9 cellular contexts compared by ENCODE assay signal in the genomic region with DNA sequence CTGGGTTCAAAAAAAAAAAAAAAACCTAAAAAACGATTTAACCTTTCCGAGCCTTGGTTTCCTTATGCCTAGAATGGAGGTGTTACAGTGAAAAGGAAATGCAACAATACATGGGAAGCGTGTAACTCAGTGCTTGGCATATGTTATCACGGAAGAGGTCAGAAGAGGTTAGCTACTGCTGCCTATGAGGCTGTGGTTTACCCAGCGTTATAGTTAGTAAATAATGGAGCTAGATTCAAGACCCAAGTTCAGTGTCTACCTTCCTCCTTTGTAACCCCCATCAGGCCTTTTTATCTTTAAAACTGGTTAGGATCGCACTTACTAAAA. TPM values are rescaled to one million over a fixed set of nuclear protein-coding genes. Genes with fewer than 3 reads are reported as not detected.
DNase-seq lines count a peak whose midpoint lies in the region; ATAC-seq, FAIRE-seq and TF ChIP-seq lines count a peak whose summit lies in the region.
"Had no signal": no experiment of that assay in that cellular context is flagged by ENCODE, and none has a peak within 500 bp of the region (broad histone marks: within the 10 kb centered on the region; RNA-seq: fewer than 3 reads in every experiment).

No MANE protein-coding gene starts in this region.

- no peak for FAIRE-seq in small intestine (lab: Jason Lieb, UNC)
- no peak for FAIRE-seq in urothelium cell line (lab: Jason Lieb, UNC)

- CTCF ChIA-PET in HEK293 (lab: Yijun Ruan, JAX) = interaction anchor here (1.1 to 11.4 kb wide), 3 partner anchors 81 to 401 kb away, joined by 3 to 259 read pairs (median 3); no protein-coding TSS in a partner anchor
- CTCF ChIA-PET in activated CD8-positive, alpha-beta T cell treated with anti-CD3 and anti-CD28 coated beads for 36 hours (lab: Charles Lee) = interaction anchor here (1.5 to 6.4 kb wide), 3 partner anchors 80 to 409 kb away, joined by 4 to 82 read pairs (median 20); no protein-coding TSS in a partner anchor

- intact Hi-C loops in activated CD8-positive, alpha-beta T cell treated with anti-CD3 and anti-CD28 coated beads for 36 hours (cut with micrococcal nuclease) = no loop called here

- H3K4me3 ChIP-seq in HEK293 (ENCODE audit: low read depth, low read length) (peak overlapping the region; percentile 85), iPS-11a (ENCODE audit: low read depth, low read length) (peak overlapping the region; percentile 80), small intestine (ENCODE audit: low read depth in 1 of 2, low read length in 2 of 2) (peak overlapping the region in 1 of 2 donors; percentile 79)

- H3K36me3 Mint-ChIP-seq in activated CD8-positive, alpha-beta T cell treated with anti-CD3 and anti-CD28 coated beads for 36 hours (ENCODE audit: low read depth) = peaks cover 6% of the 10 kb centered on the region

- no peaks in the 10 kb centered on the region for H3K9me3 Mint-ChIP-seq in activated CD8-positive, alpha-beta T cell treated with anti-CD3 and anti-CD28 coated beads for 36 hours

- no peak for ATAC-seq in activated CD8-positive, alpha-beta T cell treated with anti-CD3 and anti-CD28 coated beads for 36 hours

- H3K36me3 ChIP-seq in HEK293 (ENCODE audit: control insufficient read depth in 2 of 2, insufficient read depth in 1 of 2, low read length in 2 of 2) (peaks cover 0 to 25% of the 10 kb centered on the region in 2 experiments; a peak in 2 of 3 replicates), small intestine (ENCODE audit: control insufficient read depth in 2 of 2, insufficient read depth in 2 of 2, low read length in 2 of 2) (no peaks in the 10 kb centered on the region)

- H3K27me3 Mint-ChIP-seq in activated CD8-positive, alpha-beta T cell treated with anti-CD3 and anti-CD28 coated beads for 36 hours = no peaks in the 10 kb centered on the region

- peaks cover 16% of the 10 kb centered on the region for H3K4me1 Mint-ChIP-seq in activated CD8-positive, alpha-beta T cell treated with anti-CD3 and anti-CD28 coated beads for 36 hours (ENCODE audit: low read depth)

- DNase-seq in activated CD8-positive, alpha-beta T cell treated with anti-CD3 and anti-CD28 coated beads for 36 hours = no peak
- peak; percentile 32 for DNase-seq in small intestine
- DNase-seq in NCI-H1436 treated with DMSO at 0.1 percent for 48 hours (lab: John Stamatoyannopoulos, UW) = no peak
- DNase-seq in urothelium cell line (ENCODE audit: low spot score) = no peak
- no peak for DNase-seq in GM13977 (ENCODE audit: low spot score)
- DNase-seq in activated CD8-positive, alpha-beta memory T cell treated with anti-CD3 and anti-CD28 coated beads, Interleukin-2, amount 50 U/mL, for 48 hours = no peak
- DNase-seq: activated CD4-positive, CD25-positive, alpha-beta regulatory T cell had no signal

- TF ChIP-seq CTCF in HEK293 (tag by site-specific recombination; IDR thresholded peaks at IDR 0.05) (no peak), GM13977 (IDR thresholded peaks at IDR 0.05; ENCODE audit: extremely low read depth, insufficient read depth, missing control alignments) (no peak)
- no peak for TF ChIP-seq CTCF in activated CD8-positive, alpha-beta T cell treated with anti-CD3 and anti-CD28 coated beads for 36 hours (IDR thresholded peaks at IDR 0.05)

- H3K27ac ChIP-seq in HEK293 (ENCODE audit: extremely low read depth, low read depth, low read length) (no peak overlapping the region), small intestine (ENCODE audit: low read depth in 1 of 2, low read length in 1 of 2) (peak overlapping the region in 1 of 2 donors; percentile 76)

- in situ Hi-C loops in GM13977 (cut with MboI; ENCODE audit: low pct_unique_long_range_greater_than_20kb, low sequenced_read_pairs, unreplicated experiment) = loop anchor here (10.0 kb wide), 1 partner anchor 272 kb away; no protein-coding TSS in a partner anchor

- POLR2A ChIA-PET in HEK293 (lab: Yijun Ruan, JAX) = interaction anchor here (0.7 to 0.8 kb wide), 3 partner anchors 8 to 679 kb away, joined by 3 to 4 read pairs (median 3); no protein-coding TSS in a partner anchor
- POLR2A ChIA-PET in activated CD8-positive, alpha-beta T cell treated with anti-CD3 and anti-CD28 coated beads for 36 hours (lab: Charles Lee) = interaction anchor here (0.8 kb wide), 1 partner anchor 11 kb away, joined by 3 read pairs; no protein-coding TSS in a partner anchor

- H3K27ac Mint-ChIP-seq in activated CD8-positive, alpha-beta T cell treated with anti-CD3 and anti-CD28 coated beads for 36 hours = no peak overlapping the region

- WGBS in small intestine, 3 donors = 10 to 28% (median 25%) methylated on average over 6 of the region's 6 CpGs

- no peaks in the 10 kb centered on the region for H3K27me3 ChIP-seq in small intestine (ENCODE audit: control insufficient read depth in 2 of 2, insufficient read depth in 2 of 2, low read length in 2 of 2)

- H3K4me1 ChIP-seq in HEK293 (ENCODE audit: control insufficient read depth, insufficient read depth, low read length) (peaks cover 3% of the 10 kb centered on the region), small intestine (ENCODE audit: control insufficient read depth in 2 of 2, insufficient read depth in 1 of 2, low read depth in 1 of 2, low read length in 1 of 2) (peaks cover 1 to 3% of the 10 kb centered on the region in 2 donors)

- H3K4me3 Mint-ChIP-seq in activated CD8-positive, alpha-beta T cell treated with anti-CD3 and anti-CD28 coated beads for 36 hours = peak overlapping the region; percentile 84

- H3K9me3 ChIP-seq in HEK293 (ENCODE audit: control insufficient read depth, insufficient read depth, low read depth, low read length) = no peaks in the 10 kb centered on the region
- H3K9me3 ChIP-seq in small intestine (ENCODE audit: control insufficient read depth, low read depth) = no peaks in the 10 kb centered on the region

TF ChIP-seq in HEK293, 187 proteins besides CTCF, POLR2A, EP300 and RAD21:
- 0 out of 2 replicates have a peak, but pooled peaks have one; percentile 39 for TF ChIP-seq ZNF335 (tag by site-specific recombination; conservative IDR thresholded peaks at IDR 0.05)
- no peak for TF ChIP-seq KLF7 (tag by site-specific recombination; IDR thresholded peaks at IDR 0.05; ENCODE audit: borderline replicate concordance)

RNA-seq across cellular contexts. Expression of a gene that starts 0.8 kb away (rescaled TPM):
- total RNA-seq in activated CD8-positive, alpha-beta T cell treated with anti-CD3 and anti-CD28 coated beads for 36 hours = 10 to 100 TPM in 1 of 2 experiments, 1 to 10 TPM in 1; 7.6 to 10.4 TPM
- 100 to 1,000 TPM in 1 of 3 donors, 10 to 100 TPM in 2; 55.0 to 101 (median 55.9) TPM for polyA plus RNA-seq in small intestine

RNA-seq across cellular contexts. Expression of a gene that starts 4.6 kb away (rescaled TPM):
- total RNA-seq in activated CD8-positive, alpha-beta T cell treated with anti-CD3 and anti-CD28 coated beads for 36 hours = 1 to 10 TPM; 3.4 to 4.2 TPM
- polyA plus RNA-seq in small intestine = 1 to 10 TPM; 3.6 to 7.5 (median 6.2) TPM
